Comparison of ENCODE assay signal across 10 cellular contexts in genomic region chr2:120134263-120134662, GRCh38.
A peak's percentile ranks its signal among the peaks of the same experiment; 100 is the strongest.
DNase-seq lines count a peak whose midpoint lies in the region; ATAC-seq and TF ChIP-seq lines count a peak whose summit lies in the region.
"Had no signal": no experiment of that assay in that cellular context is flagged by ENCODE, and none has a peak within 500 bp of the region (broad histone marks: within the 10 kb centered on the region; RNA-seq: fewer than 3 reads in every experiment).

No MANE protein-coding gene starts in this region.

- H3K27ac Mint-ChIP-seq in HFFc6 = peak overlapping the region; percentile 10; the same call in 1 of the 2 replicates

- H3K9me3 ChIP-seq in A673 (ENCODE audit: low read depth, low read length, poor library complexity, severe bottlenecking) (no peaks in the 10 kb centered on the region), psoas muscle (no peaks in the 10 kb centered on the region)

- DNase-seq in A673 (ENCODE audit: low spot score) = peak; percentile 18
- DNase-seq in HFFc6 = peak; percentile 92
- peak; percentile 95 for DNase-seq in amniotic epithelial cell (ENCODE audit: low read depth)
- DNase-seq in iPS DF 19.7 (ENCODE audit: low read depth, low spot score) = peak; percentile 40
- no peak for DNase-seq in psoas muscle
- no peak for DNase-seq in NAMALWA (ENCODE audit: low spot score)
- DNase-seq: NCI-H1092 treated with DMSO at 0.1 percent for 48 hours had no signal

- no TSS peak for BruUV-seq in A673 (replicated peaks; lab: Mats Ljungman, UMichigan)

- no peak for ATAC-seq in GM21515 (IDR thresholded peaks at IDR 0.05; ENCODE audit: unreplicated experiment)
- no peak for ATAC-seq in HG03378 (IDR thresholded peaks at IDR 0.05; ENCODE audit: unreplicated experiment)
- ATAC-seq in psoas muscle = no peak

- intact Hi-C loops in A673 (cut with micrococcal nuclease; ENCODE audit: unreplicated experiment) (no loop called here), psoas muscle (cut with DNase I) (no loop called here)

- peak overlapping the region; percentile 8 for H3K4me3 Mint-ChIP-seq in HFFc6

- H3K4me3 ChIP-seq in A673 (ENCODE audit: low read depth, low read length, poor library complexity, severe bottlenecking) = no peak overlapping the region
- H3K4me3 ChIP-seq in psoas muscle = no peak overlapping the region
- H3K4me3 ChIP-seq: BLaER1 had no signal

- WGBS in psoas muscle, 3 donors = 91 to 97% (median 93%) methylated on average over 4 of the region's 4 CpGs

- H3K36me3 ChIP-seq in A673 (ENCODE audit: insufficient read depth, low read length, poor library complexity, severe bottlenecking) = no peaks in the 10 kb centered on the region
- H3K36me3 ChIP-seq in psoas muscle (ENCODE audit: insufficient read depth in 1 of 2, low read depth in 1 of 2) = peaks cover 5 to 36% of the 10 kb centered on the region in 2 donors

- POLR2A ChIA-PET in A673 (lab: Charles Lee; ENCODE audit: low non-redundant PET) = interaction anchor here (0.6 kb wide), 1 partner anchor 34 kb away, joined by 3 read pairs; no protein-coding TSS in a partner anchor

- peaks cover 11% of the 10 kb centered on the region; the same call in 1 of the 2 replicates for H3K36me3 Mint-ChIP-seq in HFFc6 (ENCODE audit: low read depth)

- peaks cover 39% of the 10 kb centered on the region for H3K4me1 Mint-ChIP-seq in HFFc6 (ENCODE audit: low read depth)

- CTCF ChIA-PET in A673 (lab: Charles Lee) = no interaction called here

- H3K27me3 ChIP-seq in A673 (replicated peaks; ENCODE audit: insufficient read depth, low read depth, low read length, poor library complexity) (no peaks in the 10 kb centered on the region), psoas muscle (ENCODE audit: insufficient read depth in 3 of 3, low read length in 2 of 3) (no peaks in the 10 kb centered on the region)
- H3K27me3 ChIP-seq: BLaER1 had no signal

- H3K4me1 ChIP-seq in A673 (ENCODE audit: insufficient read depth, low read length, poor library complexity, severe bottlenecking) = no peaks in the 10 kb centered on the region
- H3K4me1 ChIP-seq in psoas muscle = no peaks in the 10 kb centered on the region
- H3K4me1 ChIP-seq: BLaER1 had no signal

- peaks cover 12% of the 10 kb centered on the region for H3K27me3 Mint-ChIP-seq in HFFc6 (ENCODE audit: insufficient read depth)

- H3K27ac ChIP-seq in A673 (ENCODE audit: low read depth, low read length, poor library complexity, severe bottlenecking) (no peak overlapping the region), psoas muscle (no peak overlapping the region)
- H3K27ac ChIP-seq: BLaER1 had no signal

- TF ChIP-seq CTCF in A673 (conservative IDR thresholded peaks at IDR 0.05; ENCODE audit: low read depth, low read length) = no peak
- no peak for TF ChIP-seq CTCF in HFFc6 (IDR thresholded peaks at IDR 0.05)
- TF ChIP-seq CTCF in psoas muscle (IDR thresholded peaks at IDR 0.05) = no peak

- peaks cover 10% of the 10 kb centered on the region; the same call in 1 of the 2 replicates for H3K9me3 Mint-ChIP-seq in HFFc6

Comparison
In these comparisons a context has a peak if more than half of its experiments do, and no peak if none do; other contexts are left out.
1. DNase-seq: peak in A673 (single experiment), HFFc6 (single experiment), amniotic epithelial cell (single experiment) and iPS DF 19.7 (single experiment); none in psoas muscle (0 of 2) and NAMALWA (single experiment).